ENCODE assay signal across 2 cellular contexts in the genomic region with DNA sequence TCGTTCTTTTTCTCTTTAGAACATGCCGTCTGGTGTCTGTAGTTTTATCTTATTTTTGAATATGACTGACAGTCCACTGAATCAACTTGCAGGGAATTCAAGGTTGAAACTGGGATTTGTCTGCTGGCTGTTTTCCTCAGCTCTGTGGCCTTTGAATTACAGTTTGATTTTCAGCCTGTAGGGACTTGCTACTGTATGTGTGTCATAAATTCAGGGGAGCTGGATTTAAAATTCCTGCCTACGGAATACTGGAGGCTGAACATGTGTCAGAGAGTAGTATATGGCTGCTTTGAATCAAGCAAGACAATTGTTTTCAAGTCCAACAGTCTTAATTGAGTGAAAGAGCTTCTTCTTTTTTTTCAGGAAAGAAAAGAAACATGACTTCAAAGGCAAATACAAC.
TF ChIP-seq lines count a peak whose summit lies in the region.

No MANE protein-coding gene starts in this region.

TF ChIP-seq in SK-N-SH treated with all-trans-retinoic acid at 6 μM for 48 hours, 23 proteins besides CTCF, POLR2A, EP300 and RAD21 (continued from another document):
- TF ChIP-seq ZFP3 (CRISPR knock-in tag; IDR thresholded peaks at IDR 0.05) (no peak), ARNTL (CRISPR knock-in tag; IDR thresholded peaks at IDR 0.05; ENCODE audit: borderline replicate concordance, low read depth) (no peak), ZNF8 (CRISPR knock-in tag; IDR thresholded peaks at IDR 0.05) (no peak), TCF4 (CRISPR knock-in tag; IDR thresholded peaks at IDR 0.05; ENCODE audit: borderline replicate concordance) (no peak), PATZ1 (CRISPR knock-in tag; IDR thresholded peaks at IDR 0.05; ENCODE audit: borderline replicate concordance) (no peak), BACH2 (CRISPR knock-in tag; IDR thresholded peaks at IDR 0.05; ENCODE audit: borderline replicate concordance) (no peak)
- TF ChIP-seq, protein P1, sequence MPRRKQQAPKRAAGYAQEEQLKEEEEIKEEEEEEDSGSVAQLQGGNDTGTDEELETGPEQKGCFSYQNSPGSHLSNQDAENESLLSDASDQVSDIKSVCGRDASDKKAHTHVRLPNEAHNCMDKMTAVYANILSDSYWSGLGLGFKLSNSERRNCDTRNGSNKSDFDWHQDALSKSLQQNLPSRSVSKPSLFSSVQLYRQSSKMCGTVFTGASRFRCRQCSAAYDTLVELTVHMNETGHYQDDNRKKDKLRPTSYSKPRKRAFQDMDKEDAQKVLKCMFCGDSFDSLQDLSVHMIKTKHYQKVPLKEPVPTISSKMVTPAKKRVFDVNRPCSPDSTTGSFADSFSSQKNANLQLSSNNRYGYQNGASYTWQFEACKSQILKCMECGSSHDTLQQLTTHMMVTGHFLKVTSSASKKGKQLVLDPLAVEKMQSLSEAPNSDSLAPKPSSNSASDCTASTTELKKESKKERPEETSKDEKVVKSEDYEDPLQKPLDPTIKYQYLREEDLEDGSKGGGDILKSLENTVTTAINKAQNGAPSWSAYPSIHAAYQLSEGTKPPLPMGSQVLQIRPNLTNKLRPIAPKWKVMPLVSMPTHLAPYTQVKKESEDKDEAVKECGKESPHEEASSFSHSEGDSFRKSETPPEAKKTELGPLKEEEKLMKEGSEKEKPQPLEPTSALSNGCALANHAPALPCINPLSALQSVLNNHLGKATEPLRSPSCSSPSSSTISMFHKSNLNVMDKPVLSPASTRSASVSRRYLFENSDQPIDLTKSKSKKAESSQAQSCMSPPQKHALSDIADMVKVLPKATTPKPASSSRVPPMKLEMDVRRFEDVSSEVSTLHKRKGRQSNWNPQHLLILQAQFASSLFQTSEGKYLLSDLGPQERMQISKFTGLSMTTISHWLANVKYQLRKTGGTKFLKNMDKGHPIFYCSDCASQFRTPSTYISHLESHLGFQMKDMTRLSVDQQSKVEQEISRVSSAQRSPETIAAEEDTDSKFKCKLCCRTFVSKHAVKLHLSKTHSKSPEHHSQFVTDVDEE (CRISPR knock-in tag; IDR thresholded peaks at IDR 0.05), result no peak

TF ChIP-seq in SK-N-SH, 30 proteins besides CTCF, POLR2A, EP300 and RAD21 (continued from another document):
- TF ChIP-seq, protein P2, sequence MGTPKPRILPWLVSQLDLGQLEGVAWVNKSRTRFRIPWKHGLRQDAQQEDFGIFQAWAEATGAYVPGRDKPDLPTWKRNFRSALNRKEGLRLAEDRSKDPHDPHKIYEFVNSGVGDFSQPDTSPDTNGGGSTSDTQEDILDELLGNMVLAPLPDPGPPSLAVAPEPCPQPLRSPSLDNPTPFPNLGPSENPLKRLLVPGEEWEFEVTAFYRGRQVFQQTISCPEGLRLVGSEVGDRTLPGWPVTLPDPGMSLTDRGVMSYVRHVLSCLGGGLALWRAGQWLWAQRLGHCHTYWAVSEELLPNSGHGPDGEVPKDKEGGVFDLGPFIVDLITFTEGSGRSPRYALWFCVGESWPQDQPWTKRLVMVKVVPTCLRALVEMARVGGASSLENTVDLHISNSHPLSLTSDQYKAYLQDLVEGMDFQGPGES (IDR thresholded peaks at IDR 0.05; ENCODE audit: low read depth, low read length), result no peak
- no peak for TF ChIP-seq NRF1 (IDR thresholded peaks at IDR 0.05; ENCODE audit: low read depth, low read length)
- TF ChIP-seq NFIC (IDR thresholded peaks at IDR 0.05; ENCODE audit: borderline replicate concordance), result no peak
- no peak for TF ChIP-seq FOXM1 (IDR thresholded peaks at IDR 0.05; ENCODE audit: low read depth)
- TF ChIP-seq RXRA (IDR thresholded peaks at IDR 0.05; ENCODE audit: borderline replicate concordance, low read depth), result no peak
- TF ChIP-seq, protein P3, sequence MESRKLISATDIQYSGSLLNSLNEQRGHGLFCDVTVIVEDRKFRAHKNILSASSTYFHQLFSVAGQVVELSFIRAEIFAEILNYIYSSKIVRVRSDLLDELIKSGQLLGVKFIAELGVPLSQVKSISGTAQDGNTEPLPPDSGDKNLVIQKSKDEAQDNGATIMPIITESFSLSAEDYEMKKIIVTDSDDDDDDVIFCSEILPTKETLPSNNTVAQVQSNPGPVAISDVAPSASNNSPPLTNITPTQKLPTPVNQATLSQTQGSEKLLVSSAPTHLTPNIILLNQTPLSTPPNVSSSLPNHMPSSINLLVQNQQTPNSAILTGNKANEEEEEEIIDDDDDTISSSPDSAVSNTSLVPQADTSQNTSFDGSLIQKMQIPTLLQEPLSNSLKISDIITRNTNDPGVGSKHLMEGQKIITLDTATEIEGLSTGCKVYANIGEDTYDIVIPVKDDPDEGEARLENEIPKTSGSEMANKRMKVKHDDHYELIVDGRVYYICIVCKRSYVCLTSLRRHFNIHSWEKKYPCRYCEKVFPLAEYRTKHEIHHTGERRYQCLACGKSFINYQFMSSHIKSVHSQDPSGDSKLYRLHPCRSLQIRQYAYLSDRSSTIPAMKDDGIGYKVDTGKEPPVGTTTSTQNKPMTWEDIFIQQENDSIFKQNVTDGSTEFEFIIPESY (IDR thresholded peaks at IDR 0.05; ENCODE audit: borderline replicate concordance, low read depth), result no peak
- no peak for TF ChIP-seq MEF2A (IDR thresholded peaks at IDR 0.05; ENCODE audit: borderline replicate concordance, low read depth)
- no peak for TF ChIP-seq JUND (IDR thresholded peaks at IDR 0.05)
- no peak for TF ChIP-seq GABPA (IDR thresholded peaks at IDR 0.05; ENCODE audit: low read depth)
- TF ChIP-seq MAX (IDR thresholded peaks at IDR 0.05; ENCODE audit: low read depth), result no peak
- no peak for TF ChIP-seq EZH2phosphoT487 (IDR thresholded peaks at IDR 0.05; ENCODE audit: borderline replicate concordance, low read depth)
- no peak for TF ChIP-seq REST (IDR thresholded peaks at IDR 0.05; ENCODE audit: low read depth, low read length)
